Comparison of ENCODE assay signal across 8 cellular contexts in genomic region chr2:137964066-137964858, GRCh38. TPM values are rescaled to one million over a fixed set of nuclear protein-coding genes. Genes with fewer than 3 reads are reported as not detected.
DNase-seq lines count a peak whose midpoint lies in the region; ATAC-seq, FAIRE-seq and TF ChIP-seq lines count a peak whose summit lies in the region.

HNMT (plus strand) TSS chr2:137964473; CDS start chr2:137964492, 19 bp downstream.

- H3K4me1 ChIP-seq in K562 (replicated peaks in 1 of 2; ENCODE audit: control insufficient read depth in 2 of 2, insufficient read depth in 2 of 2, low read length in 2 of 2) (peaks cover 3 to 16% of the 10 kb centered on the region in 2 experiments; a peak in 3 of 5 replicates), iPS DF 6.9 (ENCODE audit: control insufficient read depth, insufficient read depth, low read length) (peaks cover 3% of the 10 kb centered on the region; the same call in 1 of the 2 replicates), sigmoid colon (peaks cover 0 to 18% (median 6%) of the 10 kb centered on the region in 4 donors)

- peak; percentile 51; the same call in 1 of the 2 replicates for TF ChIP-seq EP300 in K562 (IDR thresholded peaks at IDR 0.05; ENCODE audit: low read length)
- no peak for TF ChIP-seq EP300 in sigmoid colon (IDR thresholded peaks at IDR 0.05)

- CTCF ChIA-PET in K562 (lab: Yijun Ruan, JAX; ENCODE audit: low intra/inter-chr PET ratio), result interaction anchor here (0.6 to 0.7 kb wide), 2 partner anchors 19 to 299 kb away, joined by 4 read pairs; no protein-coding TSS in a partner anchor

- peak; percentile 25 for DNase-seq in AG08396 (ENCODE audit: low spot score)
- DNase-seq in LHCN-M2 (ENCODE audit: low read depth), result peak; percentile 84
- DNase-seq in K562 (ENCODE audit: extremely low read depth in 1 of 4, low spot score in 3 of 4), result peak; percentile 54 to 80 (median 64)
- peak; percentile 4 for DNase-seq in iPS DF 6.9 (ENCODE audit: low read depth, low spot score)
- DNase-seq in sigmoid colon, result peak; percentile 61
- DNase-seq in stimulated activated CD4-positive, alpha-beta T cell treated with anti-CD3 and anti-CD28 coated beads, Interleukin-4, amount 100 ng/mL, for 1 hour, result no peak
- DNase-seq in D341Med (ENCODE audit: low spot score), result no peak

- peak within 1 kb of the TSS; percentile 59 to 79; a peak in 3 of 4 replicates for H3K9ac ChIP-seq in K562 (ENCODE audit: insufficient read depth in 1 of 2, low read depth in 2 of 2, low read length in 2 of 2)

- H3K9me1 ChIP-seq in K562 (ENCODE audit: control insufficient read depth, insufficient read depth, low read length), result no peaks in the 10 kb centered on the region

- intact Hi-C loops in K562 (cut with micrococcal nuclease) (loop anchor here (2.0 kb wide), 1 partner anchor 95 kb away; no protein-coding TSS in a partner anchor), sigmoid colon (cut with DNase I) (no loop called here)

- WGBS in K562 (ENCODE audit: insufficient coverage, low coverage, missing lambda C conversion rate), result 2% methylated on average over 15 of the region's 15 CpGs
- no CpG with 5 or more reads among the region's 15 CpGs for WGBS in iPS DF 6.9 (ENCODE audit: insufficient coverage, insufficient read length)
- WGBS in sigmoid colon, 2 donors, result 4 to 20% methylated on average over 15 of the region's 15 CpGs

- peak; percentile 77 for FAIRE-seq in K562 (lab: Jason Lieb, UNC)

- H3K36me3 ChIP-seq in K562 (ENCODE audit: control insufficient read depth, insufficient read depth, low read length) (no peaks in the 10 kb centered on the region), iPS DF 6.9 (ENCODE audit: control insufficient read depth, insufficient read depth, low read length) (no peaks in the 10 kb centered on the region), sigmoid colon (no peaks in the 10 kb centered on the region)

- no peak for TF ChIP-seq RAD21 in K562 (CRISPR knock-in tag; conservative IDR thresholded peaks at IDR 0.05 in 1 of 2, IDR thresholded peaks at IDR 0.05 in 1 of 2)

- peak; percentile 92 for ATAC-seq in K562
- ATAC-seq in GM18520 (IDR thresholded peaks at IDR 0.05; ENCODE audit: unreplicated experiment), result no peak

- H3K9me3 ChIP-seq in K562 (replicated peaks; ENCODE audit: control insufficient read depth, insufficient read depth, low read depth, low read length), result no peaks in the 10 kb centered on the region
- no peaks in the 10 kb centered on the region for H3K9me3 ChIP-seq in iPS DF 6.9 (ENCODE audit: control insufficient read depth, insufficient read depth, low read length)
- H3K9me3 ChIP-seq in sigmoid colon, result no peaks in the 10 kb centered on the region

- H3K27me3 ChIP-seq in K562 (ENCODE audit: control insufficient read depth in 2 of 2, insufficient read depth in 2 of 2, low read length in 2 of 2) (no peaks in the 10 kb centered on the region), iPS DF 6.9 (ENCODE audit: control insufficient read depth, insufficient read depth, low read length) (no peaks in the 10 kb centered on the region), sigmoid colon (no peaks in the 10 kb centered on the region)

- H4K20me1 ChIP-seq in K562 (replicated peaks; ENCODE audit: control insufficient read depth, insufficient read depth, low read length), result no peaks in the 10 kb centered on the region

- in situ Hi-C loops in K562 (cut with MboI), result no loop called here

- no peak for TF ChIP-seq POLR2A in K562 (conservative IDR thresholded peaks at IDR 0.05)
- no peak for TF ChIP-seq POLR2A in sigmoid colon (IDR thresholded peaks at IDR 0.05)

- H3K4me2 ChIP-seq in K562 (ENCODE audit: insufficient read depth, low read length), result peak within 1 kb of the TSS; percentile 84

- TF ChIP-seq CTCF in K562 (IDR thresholded peaks at IDR 0.05 in 2 of 3, conservative IDR thresholded peaks at IDR 0.05 in 1 of 3; ENCODE audit: insufficient read depth in 2 of 3, low read depth in 1 of 3, low read length in 3 of 3) (no peak), sigmoid colon (IDR thresholded peaks at IDR 0.05) (no peak)

- peak within 1 kb of the TSS; percentile 94 for H2AFZ ChIP-seq in K562 (ENCODE audit: low read depth, low read length)

- no peaks in the 10 kb centered on the region for H3K79me2 ChIP-seq in K562 (ENCODE audit: control insufficient read depth, insufficient read depth, low read length)

- peak within 1 kb of the TSS; percentile 38 for H3K4me3 ChIP-seq in K562
- no peak within 1 kb of the TSS; the same call in 1 of the 2 replicates for H3K4me3 ChIP-seq in iPS DF 6.9 (ENCODE audit: low read length)
- peak within 1 kb of the TSS; percentile 38 to 55 (median 50) for H3K4me3 ChIP-seq in sigmoid colon

- POLR2A ChIA-PET in K562 (lab: Yijun Ruan, JAX), result interaction anchor here (0.6 to 2.0 kb wide), 7 partner anchors 8 to 89 kb away, joined by 3 to 6 read pairs (median 3); no protein-coding TSS in a partner anchor

- peak within 1 kb of the TSS; percentile 80 for H3K27ac ChIP-seq in K562 (ENCODE audit: extremely low read depth, low read depth, low read length)
- H3K27ac ChIP-seq in iPS DF 6.9 (ENCODE audit: low read length), result no peak within 1 kb of the TSS
- peak within 1 kb of the TSS; percentile 72 to 79 (median 76) for H3K27ac ChIP-seq in sigmoid colon

- TSS peak; percentile 68 for BruUV-seq in K562 (replicated peaks; lab: Mats Ljungman, UMichigan)

TF ChIP-seq in K562, 482 proteins besides CTCF, POLR2A, EP300 and RAD21 (continues in another document):
- TF ChIP-seq TCF7L2 (IDR thresholded peaks at IDR 0.05; ENCODE audit: low read depth, low read length) (no peak), GABPB1 (CRISPR knock-in tag; IDR thresholded peaks at IDR 0.05) (no peak), SMARCE1 (IDR thresholded peaks at IDR 0.05) (peak; percentile 72), NCOA2 (IDR thresholded peaks at IDR 0.05; ENCODE audit: partially characterized antibody in 2 of 2) (no peak), PHTF2 (CRISPR knock-in tag; IDR thresholded peaks at IDR 0.05) (no peak), BDP1 (IDR thresholded peaks at IDR 0.05; ENCODE audit: insufficient read depth, insufficient read length) (no peak), MYC (IDR thresholded peaks at IDR 0.05; ENCODE audit: low read depth, low read length) (no peak; the same call in 1 of the 2 replicates), MYC (CRISPR knock-in tag; IDR thresholded peaks at IDR 0.05; ENCODE audit: borderline replicate concordance, low read depth) (no peak), ZNF780A (CRISPR knock-in tag; IDR thresholded peaks at IDR 0.05) (no peak), MAFG (tag; conservative IDR thresholded peaks at IDR 0.05) (no peak), ZNF347 (CRISPR knock-in tag; IDR thresholded peaks at IDR 0.05; ENCODE audit: low read depth) (no peak), CBFB (CRISPR knock-in tag; IDR thresholded peaks at IDR 0.05) (no peak), ZNF512 (tag; IDR thresholded peaks at IDR 0.05) (no peak)
- TF ChIP-seq, protein P1, sequence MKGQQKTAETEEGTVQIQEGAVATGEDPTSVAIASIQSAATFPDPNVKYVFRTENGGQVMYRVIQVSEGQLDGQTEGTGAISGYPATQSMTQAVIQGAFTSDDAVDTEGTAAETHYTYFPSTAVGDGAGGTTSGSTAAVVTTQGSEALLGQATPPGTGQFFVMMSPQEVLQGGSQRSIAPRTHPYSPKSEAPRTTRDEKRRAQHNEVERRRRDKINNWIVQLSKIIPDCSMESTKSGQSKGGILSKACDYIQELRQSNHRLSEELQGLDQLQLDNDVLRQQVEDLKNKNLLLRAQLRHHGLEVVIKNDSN (CRISPR knock-in tag; IDR thresholded peaks at IDR 0.05), result no peak

RNA-seq across cellular contexts. Expression of gene HNMT, which starts in this region (rescaled TPM):
- 45.6 and 55.7 TPM in 2 replicates for total RNA-seq in LHCN-M2 (2014; rRNA removed)
- polyA plus RNA-seq in LHCN-M2 (2012), result 28.6 TPM
- total RNA-seq in K562 (2011; cell fraction: chromatin; rRNA removed; ENCODE audit: low replicate concordance), result 3.5 and 3.7 TPM in 2 replicates
- 1.3 TPM in 1 of 2 replicates, not detected in the other for total RNA-seq in K562 (2011; cell fraction: nucleolus; rRNA removed)
- 0.66 and 1.5 TPM in 2 replicates for total RNA-seq in K562 (2011; cell fraction: nucleoplasm; rRNA removed)
- 3.5 and 5.2 TPM in 2 replicates for total RNA-seq in K562 (2014; rRNA removed)
- 7.6 and 8.5 TPM in 2 replicates for total RNA-seq in K562 (2014; rRNA removed; fragmentation: Illumina TruSeq; extraction: Trizol)
- 10.7 and 12.5 TPM in 2 replicates for total RNA-seq in K562 (2015; rRNA removed; fragmentation: Illumina TruSeq; extraction: Trizol)
- total RNA-seq in K562 (2021), result 2.8 and 3.1 TPM in 2 replicates
- 2.9 and 10.9 TPM in 2 replicates for polyA plus RNA-seq in K562 (2011; rRNA removed)
- 2.3 and 2.6 TPM in 2 replicates for polyA plus RNA-seq in K562 (2011; cell fraction: cytosol; rRNA removed)
- 1.8 and 2.6 TPM in 2 replicates for polyA plus RNA-seq in K562 (2011; cell fraction: nucleus; rRNA removed)
- 7.2 and 12.0 TPM in 2 replicates for polyA plus RNA-seq in K562 (2012)
- 4.8 and 5.8 TPM in 2 replicates for polyA plus RNA-seq in K562 (2014; fragmentation: Illumina TruSeq; extraction: Trizol)
- 1 to 10 TPM; 5.3 TPM for polyA plus RNA-seq in K562 (2014; fragmentation: Nextera tagmentation; extraction: Ambion mirVana)
- 4.9 and 7.3 TPM in 2 replicates for polyA plus RNA-seq in K562 (2014; rRNA removed)
- 4.5 and 7.1 TPM in 2 replicates for polyA minus RNA-seq in K562 (2011; rRNA and poly(A)+ RNA removed)
- polyA minus RNA-seq in K562 (2011; cell fraction: cytosol; rRNA and poly(A)+ RNA removed), result 3.3 TPM in 1 of 2 replicates, not detected in the other
- 1.3 and 1.5 TPM in 2 replicates for polyA minus RNA-seq in K562 (2011; cell fraction: nucleus; rRNA and poly(A)+ RNA removed)
- 10 to 100 TPM; 29.9 to 62.4 (median 50.2) TPM for total RNA-seq in sigmoid colon
- 100 to 1,000 TPM in 2 of 3 donors, 10 to 100 TPM in 1; 47.6 to 124 (median 118) TPM for polyA plus RNA-seq in sigmoid colon

Comparison
In these comparisons a context has a peak if more than half of its experiments do, and no peak if none do; other contexts are left out.
1. DNase-seq: peak in AG08396 (single experiment), LHCN-M2 (single experiment), K562 (4 of 4), iPS DF 6.9 (single experiment) and sigmoid colon (single experiment); none in stimulated activated CD4-positive, alpha-beta T cell treated with anti-CD3 and anti-CD28 coated beads, Interleukin-4, amount 100 ng/mL, for 1 hour (single experiment) and D341Med (single experiment).